ENCODE assay signal across 19 cellular contexts in the genomic region with DNA sequence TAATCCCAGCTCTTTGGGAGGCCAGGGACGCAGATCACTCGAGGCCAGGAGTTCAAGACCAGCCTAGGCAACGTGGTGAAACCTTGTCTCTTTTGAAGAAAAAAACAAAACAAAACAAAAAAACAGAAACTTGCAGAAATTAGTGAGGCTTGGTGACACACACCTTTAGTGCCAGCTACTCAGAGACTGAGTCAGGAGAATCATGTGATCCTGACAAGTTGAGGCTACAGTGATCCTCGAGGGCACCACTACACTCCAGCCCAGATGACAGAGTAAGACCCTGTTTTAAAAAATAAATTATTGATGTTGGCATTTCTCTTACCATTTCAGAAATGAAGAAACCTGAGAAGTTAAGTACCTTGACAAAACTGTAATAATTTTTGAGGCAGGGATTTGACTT. TPM values are rescaled to one million over a fixed set of nuclear protein-coding genes. Genes with fewer than 3 reads are reported as not detected.
DNase-seq lines count a peak whose midpoint lies in the region; ATAC-seq, FAIRE-seq and TF ChIP-seq lines count a peak whose summit lies in the region.
"Had no signal": no experiment of that assay in that cellular context is flagged by ENCODE, and none has a peak within 500 bp of the region (broad histone marks: within the 10 kb centered on the region; RNA-seq: fewer than 3 reads in every experiment).

No MANE protein-coding gene starts in this region.

- H3K36me3 ChIP-seq in bronchial epithelial cell (ENCODE audit: control insufficient read depth, insufficient read depth, low read length) = peaks cover 8% of the 10 kb centered on the region

- no peaks in the 10 kb centered on the region for H3K27me3 ChIP-seq in bronchial epithelial cell (ENCODE audit: control insufficient read depth, insufficient read depth, low read length)

- TF ChIP-seq CTCF in bronchial epithelial cell (IDR thresholded peaks at IDR 0.05; ENCODE audit: insufficient read depth, low read length, severe bottlenecking) = no peak

- ATAC-seq in activated CD4-positive, CD25-positive, alpha-beta regulatory T cell treated with anti-CD3 and anti-CD28 coated beads, Interleukin-2, amount 50 U/mL, for 24 hours = peak; percentile 38 to 76
- ATAC-seq: A549, GM23338 had no signal

- no peak for DNase-seq in activated CD4-positive, CD25-positive, alpha-beta regulatory T cell treated with anti-CD3 and anti-CD28 coated beads, Interleukin-2, amount 50 U/mL, for 72 hours
- DNase-seq in bronchial epithelial cell (ENCODE audit: low read depth) (peak; percentile 56), kidney tubule cell (ENCODE audit: low spot score) (peak; percentile 26), urothelium cell line (ENCODE audit: low spot score) (no peak), NCI-H2107 (lab: John Stamatoyannopoulos, UW) (no peak), cerebellar nuclear complex (lab: John Stamatoyannopoulos, UW) (no peak)
- DNase-seq: AML-193; Caco-2; CD4-positive, alpha-beta T cell; DMS79; GDM1; HCEC 1CT had no signal

- no peak for FAIRE-seq in bronchial epithelial cell (lab: Jason Lieb, UNC)
- no peak for FAIRE-seq in urothelium cell line (lab: Jason Lieb, UNC)
- FAIRE-seq: A549, D721Med, GM12892, GM18507, H54 had no signal

- H3K4me3 ChIP-seq in bronchial epithelial cell (ENCODE audit: low read depth, low read length) = no peak overlapping the region
- H3K4me3 ChIP-seq: A549, GM23338 had no signal

RNA-seq across cellular contexts. Expression of gene CCNB2, which starts 44.6 kb away (rescaled TPM):
- 2.1 and 2.3 TPM in 2 replicates for total RNA-seq in bronchial epithelial cell

Comparison
In these comparisons a context has a peak if more than half of its experiments do, and no peak if none do; other contexts are left out.
1. DNase-seq: peak in bronchial epithelial cell (single experiment) and kidney tubule cell (single experiment); none in activated CD4-positive, CD25-positive, alpha-beta regulatory T cell treated with anti-CD3 and anti-CD28 coated beads, Interleukin-2, amount 50 U/mL, for 72 hours (single experiment), urothelium cell line (single experiment), NCI-H2107 (single experiment) and cerebellar nuclear complex (0 of 2).